Comparison of ENCODE assay signal across 24 cellular contexts in genomic region chr18:25234363-25234639, GRCh38.
A peak's percentile ranks its signal among the peaks of the same experiment; 100 is the strongest.
DNase-seq lines count a peak whose midpoint lies in the region; ATAC-seq, FAIRE-seq and TF ChIP-seq lines count a peak whose summit lies in the region.
"Had no signal": no experiment of that assay in that cellular context is flagged by ENCODE, and none has a peak within 500 bp of the region (broad histone marks: within the 10 kb centered on the region; RNA-seq: fewer than 3 reads in every experiment).

No MANE protein-coding gene starts in this region.

- 3% methylated on average over 1 of the region's 1 CpG for WGBS in K562 (ENCODE audit: insufficient coverage, low coverage, missing lambda C conversion rate)

- H3K36me3 Mint-ChIP-seq in T-helper 2 cell treated with Interferon-gamma antibody and Interleukin-4, amounts not matched to agents 5 μg/mL and 100 μg/mL, for 36 hours (ENCODE audit: low read depth), result no peaks in the 10 kb centered on the region
- H3K36me3 Mint-ChIP-seq: IgD-negative memory B cell had no signal

- H3K36me3 ChIP-seq in K562 (ENCODE audit: control insufficient read depth, insufficient read depth, low read length) (no peaks in the 10 kb centered on the region), lower lobe of right lung (no peaks in the 10 kb centered on the region)
- H3K36me3 ChIP-seq: right lobe of liver had no signal

- TF ChIP-seq EP300 in K562 (IDR thresholded peaks at IDR 0.05; ENCODE audit: low read length), result no peak

- no peaks in the 10 kb centered on the region for H3K79me2 ChIP-seq in K562 (ENCODE audit: control insufficient read depth, insufficient read depth, low read length)

- intact Hi-C loops in K562 (cut with micrococcal nuclease), result loop anchor here (10.0 kb wide), 1 partner anchor 360 kb away; no protein-coding TSS in a partner anchor
- intact Hi-C loops in lower lobe of right lung (cut with DNase I), result no loop called here

- H3K4me2 ChIP-seq in K562 (ENCODE audit: insufficient read depth, low read length), result no peak overlapping the region
- H3K4me2 ChIP-seq: PC-9 had no signal

- H3K4me3 ChIP-seq in AG10803 (ENCODE audit: low read length) (peak overlapping the region; percentile 21; the same call in 1 of the 2 replicates), K562 (no peak overlapping the region), lower lobe of right lung (no peak overlapping the region), skin epidermis (no peak overlapping the region)
- H3K4me3 ChIP-seq: PC-9, right lobe of liver had no signal

- BruUV-seq in K562 (replicated peaks; lab: Mats Ljungman, UMichigan), result no TSS peak

- in situ Hi-C loops in K562 (cut with MboI), result no loop called here

- H4K20me1 ChIP-seq in K562 (replicated peaks; ENCODE audit: control insufficient read depth, insufficient read depth, low read length), result no peaks in the 10 kb centered on the region

- TF ChIP-seq RAD21 in K562 (CRISPR knock-in tag; conservative IDR thresholded peaks at IDR 0.05 in 1 of 2, IDR thresholded peaks at IDR 0.05 in 1 of 2), result no peak

- H3K9me3 ChIP-seq in K562 (replicated peaks; ENCODE audit: control insufficient read depth, insufficient read depth, low read depth, low read length) (no peaks in the 10 kb centered on the region), lower lobe of right lung (no peaks in the 10 kb centered on the region)
- H3K9me3 ChIP-seq: right lobe of liver had no signal

- H2AFZ ChIP-seq in K562 (ENCODE audit: low read depth, low read length), result no peak overlapping the region
- H2AFZ ChIP-seq: PC-9 had no signal

- H3K27me3 Mint-ChIP-seq in T-helper 2 cell treated with Interferon-gamma antibody and Interleukin-4, amounts not matched to agents 5 μg/mL and 100 μg/mL, for 36 hours (ENCODE audit: low read depth), result no peaks in the 10 kb centered on the region
- H3K27me3 Mint-ChIP-seq: activated CD4-positive, alpha-beta memory T cell treated with anti-CD3 and anti-CD28 coated beads, Interleukin-2, amount 10 ng/mL, durations not matched to agents 7 days and 5 days; CD4-positive, alpha-beta T cell; effector memory CD8-positive, alpha-beta T cell; stimulated activated naive CD8-positive, alpha-beta T cell treated with anti-CD3 and anti-CD28 coated beads, Interleukin-15, Interleukin-2, amounts not matched to agents 100 ng/mL and 50 ng/mL, for 24 hours had no signal

- H3K9me3 Mint-ChIP-seq in T-helper 2 cell treated with Interferon-gamma antibody and Interleukin-4, amounts not matched to agents 5 μg/mL and 100 μg/mL, for 36 hours, result no peaks in the 10 kb centered on the region
- H3K9me3 Mint-ChIP-seq: activated CD4-positive, alpha-beta memory T cell treated with anti-CD3 and anti-CD28 coated beads, Interleukin-2, amount 10 ng/mL, durations not matched to agents 7 days and 5 days; CD4-positive, alpha-beta T cell; effector memory CD8-positive, alpha-beta T cell; IgD-negative memory B cell; stimulated activated naive CD8-positive, alpha-beta T cell treated with anti-CD3 and anti-CD28 coated beads, Interleukin-15, Interleukin-2, amounts not matched to agents 100 ng/mL and 50 ng/mL, for 24 hours had no signal

- POLR2A ChIA-PET in K562 (lab: Yijun Ruan, JAX), result no interaction called here

- TF ChIP-seq POLR2A in K562 (conservative IDR thresholded peaks at IDR 0.05), result no peak

- H3K9ac ChIP-seq in K562 (ENCODE audit: insufficient read depth in 1 of 2, low read depth in 2 of 2, low read length in 2 of 2), result no peak overlapping the region

- H3K27ac ChIP-seq in K562 (ENCODE audit: extremely low read depth, low read depth, low read length) (no peak overlapping the region), lower lobe of right lung (peak overlapping the region; percentile 9), skin epidermis (peak overlapping the region in 11 of 21 experiments; percentile 2 to 76 (median 56))
- H3K27ac ChIP-seq: PC-9 had no signal

- ATAC-seq in K562, result no peak
- no peak for ATAC-seq in lower lobe of right lung
- no peak for ATAC-seq in GM18520 (IDR thresholded peaks at IDR 0.05; ENCODE audit: unreplicated experiment)
- ATAC-seq: effector memory CD8-positive, alpha-beta T cell had no signal

- H3K4me1 Mint-ChIP-seq in T-helper 2 cell treated with Interferon-gamma antibody and Interleukin-4, amounts not matched to agents 5 μg/mL and 100 μg/mL, for 36 hours (ENCODE audit: low read depth), result no peaks in the 10 kb centered on the region
- H3K4me1 Mint-ChIP-seq: activated CD4-positive, alpha-beta memory T cell treated with anti-CD3 and anti-CD28 coated beads, Interleukin-2, amount 10 ng/mL, durations not matched to agents 7 days and 5 days; IgD-negative memory B cell had no signal

- DNase-seq in AG10803 (ENCODE audit: low read depth), result no peak
- no peak for DNase-seq in K562 (ENCODE audit: extremely low read depth in 1 of 4, low spot score in 3 of 4)
- no peak for DNase-seq in lower lobe of right lung
- DNase-seq in RPMI8226, result no peak
- DNase-seq in T-helper 2 cell treated with Interferon-gamma antibody and Interleukin-4, amounts not matched to agents 5 μg/mL and 100 μg/mL, for 36 hours (ENCODE audit: low spot score), result no peak
- DNase-seq in Ammon's horn (ENCODE audit: low spot score), result no peak
- DNase-seq: activated CD4-positive, alpha-beta memory T cell treated with anti-CD3 and anti-CD28 coated beads, Interleukin-2, amount 10 ng/mL, durations not matched to agents 7 days and 5 days; activated CD4-positive, CD25-positive, alpha-beta regulatory T cell; activated naive CD4-positive, alpha-beta T cell treated with Interleukin-2 at 50 U/mL for 16 hours; anterior cingulate cortex; CD4-positive, alpha-beta T cell; effector memory CD8-positive, alpha-beta T cell; kidney glomerular epithelial cell; NCI-H187; NCI-H82; PC-9; right lobe of liver; stimulated activated CD4-positive, alpha-beta T cell treated with anti-CD3 and anti-CD28 coated beads, Interleukin-2, amount 100 ng/mL, for 48 hours had no signal

- no peaks in the 10 kb centered on the region for H3K9me1 ChIP-seq in K562 (ENCODE audit: control insufficient read depth, insufficient read depth, low read length)

- H3K27me3 ChIP-seq in K562 (ENCODE audit: control insufficient read depth in 2 of 2, insufficient read depth in 2 of 2, low read length in 2 of 2) (no peaks in the 10 kb centered on the region), lower lobe of right lung (ENCODE audit: low read depth) (no peaks in the 10 kb centered on the region)
- H3K27me3 ChIP-seq: right lobe of liver had no signal

- no peak for FAIRE-seq in K562 (lab: Jason Lieb, UNC)
- FAIRE-seq: GM19239, H54 had no signal

- no peak for TF ChIP-seq CTCF in AG10803 (conservative IDR thresholded peaks at IDR 0.05; ENCODE audit: low read length)
- TF ChIP-seq CTCF in K562 (IDR thresholded peaks at IDR 0.05 in 2 of 3, conservative IDR thresholded peaks at IDR 0.05 in 1 of 3; ENCODE audit: insufficient read depth in 2 of 3, low read depth in 1 of 3, low read length in 3 of 3), result no peak
- no peak for TF ChIP-seq CTCF in lower lobe of right lung (IDR thresholded peaks at IDR 0.05)

- no peak overlapping the region for H3K27ac Mint-ChIP-seq in T-helper 2 cell treated with Interferon-gamma antibody and Interleukin-4, amounts not matched to agents 5 μg/mL and 100 μg/mL, for 36 hours
- H3K27ac Mint-ChIP-seq: activated CD4-positive, alpha-beta memory T cell treated with anti-CD3 and anti-CD28 coated beads, Interleukin-2, amount 10 ng/mL, durations not matched to agents 7 days and 5 days; CD4-positive, alpha-beta T cell; effector memory CD8-positive, alpha-beta T cell; IgD-negative memory B cell; stimulated activated naive CD8-positive, alpha-beta T cell treated with anti-CD3 and anti-CD28 coated beads, Interleukin-15, Interleukin-2, amounts not matched to agents 100 ng/mL and 50 ng/mL, for 24 hours had no signal

- H3K4me3 Mint-ChIP-seq in T-helper 2 cell treated with Interferon-gamma antibody and Interleukin-4, amounts not matched to agents 5 μg/mL and 100 μg/mL, for 36 hours, result no peak overlapping the region
- H3K4me3 Mint-ChIP-seq: activated CD4-positive, alpha-beta memory T cell treated with anti-CD3 and anti-CD28 coated beads, Interleukin-2, amount 10 ng/mL, durations not matched to agents 7 days and 5 days; CD4-positive, alpha-beta T cell; effector memory CD8-positive, alpha-beta T cell; IgD-negative memory B cell; stimulated activated naive CD8-positive, alpha-beta T cell treated with anti-CD3 and anti-CD28 coated beads, Interleukin-15, Interleukin-2, amounts not matched to agents 100 ng/mL and 50 ng/mL, for 24 hours had no signal

- peaks cover 0 to 1% of the 10 kb centered on the region in 2 experiments; a peak in 2 of 5 replicates for H3K4me1 ChIP-seq in K562 (replicated peaks in 1 of 2; ENCODE audit: control insufficient read depth in 2 of 2, insufficient read depth in 2 of 2, low read length in 2 of 2)
- H3K4me1 ChIP-seq in lower lobe of right lung, result peaks cover 29% of the 10 kb centered on the region
- H3K4me1 ChIP-seq: right lobe of liver had no signal

- CTCF ChIA-PET in K562 (lab: Yijun Ruan, JAX; ENCODE audit: low intra/inter-chr PET ratio), result interaction anchor here (0.6 kb wide), 1 partner anchor 21 kb away, joined by 4 read pairs; no protein-coding TSS in a partner anchor

TF ChIP-seq in K562, 482 proteins besides CTCF, POLR2A, EP300 and RAD21:
- TF ChIP-seq ZKSCAN1 (IDR thresholded peaks at IDR 0.05; ENCODE audit: low read depth, low read length) (peak; percentile 56; the same call in 1 of the 2 replicates), ZFPM2 (CRISPR knock-in tag; IDR thresholded peaks at IDR 0.05) (no peak)
